15 cellular contexts compared by ENCODE assay signal in the genomic region with DNA sequence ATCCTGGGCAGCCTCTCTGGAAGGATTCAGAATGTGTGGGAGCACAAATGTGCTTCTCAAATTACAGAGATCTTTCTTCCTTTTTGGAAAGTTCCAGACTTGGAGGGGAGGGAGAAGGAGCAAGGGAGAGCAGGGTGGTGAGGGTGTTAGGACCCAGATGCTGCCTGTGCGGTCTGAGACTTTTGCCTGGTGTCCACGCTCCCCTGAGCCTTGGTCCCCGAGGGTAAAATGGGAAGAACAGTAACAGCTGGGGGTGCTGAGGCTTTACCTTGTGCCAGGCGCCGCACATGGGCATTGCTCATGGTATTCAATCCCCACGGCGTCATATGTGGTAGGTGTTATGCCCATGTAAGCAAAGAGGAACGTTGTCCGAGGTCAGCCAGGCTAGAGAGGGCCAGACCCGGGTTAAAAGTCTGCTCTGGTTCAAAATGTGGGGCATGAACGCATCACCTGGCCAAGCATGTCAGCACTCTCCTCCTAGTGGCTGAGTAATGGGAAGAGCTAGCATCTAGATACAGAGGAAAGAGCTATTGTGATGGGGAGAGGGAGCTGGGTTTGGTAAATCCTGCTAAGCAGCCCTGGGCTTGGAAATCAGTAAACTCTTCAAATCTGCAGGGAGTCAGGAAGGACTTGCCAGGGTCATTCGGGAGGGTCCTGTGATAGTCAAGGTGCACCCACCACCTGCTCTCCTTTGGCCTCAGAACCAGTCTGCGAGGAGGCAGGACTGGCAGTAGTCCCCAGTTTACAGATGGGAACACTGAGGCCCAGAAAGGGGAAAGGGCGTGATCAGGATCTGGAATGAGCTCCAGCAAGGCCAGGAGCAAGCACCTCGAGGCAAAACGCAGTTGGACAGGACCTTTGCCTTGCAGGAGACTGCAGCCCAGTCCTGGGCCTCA. TPM values are rescaled to one million over a fixed set of nuclear protein-coding genes. Genes with fewer than 3 reads are reported as not detected.
DNase-seq lines count a peak whose midpoint lies in the region; ATAC-seq, FAIRE-seq and TF ChIP-seq lines count a peak whose summit lies in the region.
"Had no signal": no experiment of that assay in that cellular context is flagged by ENCODE, and none has a peak within 500 bp of the region (broad histone marks: within the 10 kb centered on the region; RNA-seq: fewer than 3 reads in every experiment).

No MANE protein-coding gene starts in this region.

- no peak overlapping the region for H2AFZ ChIP-seq in GM12878 (ENCODE audit: control insufficient read depth, low read depth, low read length)
- H2AFZ ChIP-seq in neural progenitor cell (replicated peaks): no peak overlapping the region

- no peaks in the 10 kb centered on the region for H3K9me3 Mint-ChIP-seq in activated CD4-positive, alpha-beta T cell treated with anti-CD3 and anti-CD28 coated beads, Interleukin-2, amount 10 ng/mL, durations not matched to agents 7 days and 5 days
- H3K9me3 Mint-ChIP-seq in HFFc6 (no peaks in the 10 kb centered on the region), neural progenitor cell (no peaks in the 10 kb centered on the region)
- H3K9me3 Mint-ChIP-seq: neural crest cell had no signal

- intact Hi-C loops in GM12878 (cut with micrococcal nuclease; ENCODE audit: unreplicated experiment): loop anchor here (2.0 to 5.0 kb wide), 2 partner anchors 30 to 87 kb away; no protein-coding TSS in a partner anchor
- intact Hi-C loops in stomach (cut with DNase I; ENCODE audit: low total_unique reads): loop anchor here (10.0 kb wide), 1 partner anchor 270 kb away; no protein-coding TSS in a partner anchor

- H3K4me3 ChIP-seq in GM12878 (0 out of 2 replicates have a peak overlapping the region, but pooled peaks have one; percentile 14), neural progenitor cell (no peak overlapping the region), stomach (no peak overlapping the region), MG63 (no peak overlapping the region)
- H3K4me3 ChIP-seq: lung had no signal

- H3K4me2 ChIP-seq in GM12878 (ENCODE audit: control insufficient read depth, insufficient read depth): peak overlapping the region; percentile 76
- H3K4me2 ChIP-seq in neural progenitor cell: peak overlapping the region; percentile 12

- TF ChIP-seq EP300 in GM12878 (IDR thresholded peaks at IDR 0.05; ENCODE audit: borderline replicate concordance in 1 of 2, control insufficient read depth in 1 of 2, low read depth in 2 of 2, low read length in 2 of 2): no peak
- no peak for TF ChIP-seq EP300 in stomach (IDR thresholded peaks at IDR 0.05)

- peaks cover 52% of the 10 kb centered on the region for H3K4me1 ChIP-seq in GM12878 (ENCODE audit: control insufficient read depth, insufficient read depth, low read length)
- H3K4me1 ChIP-seq in neural progenitor cell: peaks cover 15% of the 10 kb centered on the region
- H3K4me1 ChIP-seq in stomach: peaks cover 23 to 29% (median 29%) of the 10 kb centered on the region in 4 donors

- no peaks in the 10 kb centered on the region for H3K27me3 Mint-ChIP-seq in activated CD4-positive, alpha-beta T cell treated with anti-CD3 and anti-CD28 coated beads, Interleukin-2, amount 10 ng/mL, durations not matched to agents 7 days and 5 days
- H3K27me3 Mint-ChIP-seq in HFFc6 (ENCODE audit: insufficient read depth) (peaks cover 35% of the 10 kb centered on the region), neural progenitor cell (ENCODE audit: insufficient read depth, low read depth) (peaks cover 46% of the 10 kb centered on the region)

- H3K4me1 Mint-ChIP-seq in activated CD4-positive, alpha-beta T cell treated with anti-CD3 and anti-CD28 coated beads, Interleukin-2, amount 10 ng/mL, durations not matched to agents 7 days and 5 days: peaks cover 78% of the 10 kb centered on the region
- H3K4me1 Mint-ChIP-seq in HFFc6 (ENCODE audit: low read depth): peaks cover 15% of the 10 kb centered on the region
- peaks cover 19% of the 10 kb centered on the region for H3K4me1 Mint-ChIP-seq in neural progenitor cell

- SMC1A ChIA-PET in GM12878 (lab: Charles Lee; ENCODE audit: uncharacterized antibody, unreplicated experiment): interaction anchor here (0.8 to 23.9 kb wide), 12 partner anchors 8 to 167 kb away, joined by 3 to 391 read pairs (median 6); no protein-coding TSS in a partner anchor

- H3K27ac ChIP-seq in GM12878 (ENCODE audit: control insufficient read depth, insufficient read depth) (peak overlapping the region; percentile 61), neural progenitor cell (no peak overlapping the region), stomach (no peak overlapping the region)

- POLR2A ChIA-PET in activated CD4-positive, alpha-beta T cell treated with anti-CD3 and anti-CD28 coated beads, Interleukin-2, amount 10 ng/mL, durations not matched to agents 7 days and 5 days (lab: Charles Lee): no interaction called here
- POLR2A ChIA-PET in GM12878 (lab: Charles Lee): interaction anchor here (0.6 to 3.0 kb wide), 15 partner anchors 8 to 307 kb away, joined by 3 to 15 read pairs (median 4); no protein-coding TSS in a partner anchor

- 43% methylated on average over 16 of the region's 16 CpGs for WGBS in GM12878 (ENCODE audit: insufficient coverage, insufficient replicate concordance, low lambda C conversion rate, missing lambda C conversion rate)
- 31 to 48% (median 41%) methylated on average over 16 of the region's 16 CpGs for WGBS in stomach, 5 donors

- peaks cover 50% of the 10 kb centered on the region for H3K36me3 Mint-ChIP-seq in activated CD4-positive, alpha-beta T cell treated with anti-CD3 and anti-CD28 coated beads, Interleukin-2, amount 10 ng/mL, durations not matched to agents 7 days and 5 days (ENCODE audit: low read depth)
- H3K36me3 Mint-ChIP-seq in HFFc6 (ENCODE audit: low read depth) (no peaks in the 10 kb centered on the region), neural progenitor cell (no peaks in the 10 kb centered on the region)
- H3K36me3 Mint-ChIP-seq: brain had no signal

- no peak; the same call in 1 of the 2 replicates for TF ChIP-seq POLR2A in GM12878 (IDR thresholded peaks at IDR 0.05; ENCODE audit: low read depth, low read length)
- TF ChIP-seq POLR2A in stomach (IDR thresholded peaks at IDR 0.05): no peak

- H3K79me2 ChIP-seq in GM12878 (ENCODE audit: control insufficient read depth, insufficient read depth, low read length) (peaks cover 96% of the 10 kb centered on the region), neural progenitor cell (ENCODE audit: low read depth) (no peaks in the 10 kb centered on the region)

- H3K4me3 Mint-ChIP-seq in activated CD4-positive, alpha-beta T cell treated with anti-CD3 and anti-CD28 coated beads, Interleukin-2, amount 10 ng/mL, durations not matched to agents 7 days and 5 days: no peak overlapping the region
- H3K4me3 Mint-ChIP-seq in HFFc6 (no peak overlapping the region), neural progenitor cell (no peak overlapping the region)
- H3K4me3 Mint-ChIP-seq: neural crest cell had no signal

- H3K9ac ChIP-seq in GM12878 (ENCODE audit: control insufficient read depth, insufficient read depth, low read length) (peak overlapping the region; percentile 30; the same call in 1 of the 2 replicates), neural progenitor cell (no peak overlapping the region)

- BruUV-seq in GM12878 (replicated peaks; lab: Mats Ljungman, UMichigan): no TSS peak

- CTCF ChIA-PET in activated CD4-positive, alpha-beta T cell treated with anti-CD3 and anti-CD28 coated beads, Interleukin-2, amount 10 ng/mL, durations not matched to agents 7 days and 5 days (lab: Charles Lee): interaction anchor here (0.5 to 9.2 kb wide), 5 partner anchors 18 to 1016 kb away, joined by 3 to 51 read pairs (median 4); no protein-coding TSS in a partner anchor
- CTCF ChIA-PET in GM12878 (lab: Yijun Ruan, JAX): interaction anchor here (0.7 to 20.9 kb wide), 10 partner anchors 10 to 167 kb away, joined by 3 to 314 read pairs (median 8); no protein-coding TSS in a partner anchor

- TF ChIP-seq CTCF in HFFc6 (IDR thresholded peaks at IDR 0.05): 0 out of 2 replicates have a peak, but pooled peaks have one; percentile 26
- peak in 1 of 3 experiments; percentile 1; a peak in 1 of 6 replicates for TF ChIP-seq CTCF in GM12878 (IDR thresholded peaks at IDR 0.05 in 2 of 3, conservative IDR thresholded peaks at IDR 0.05 in 1 of 3; ENCODE audit: control insufficient read depth in 2 of 3, extremely low read depth in 1 of 3, insufficient read depth in 1 of 3, low read depth in 3 of 3, low read length in 3 of 3)
- TF ChIP-seq CTCF in neural progenitor cell (IDR thresholded peaks at IDR 0.05): no peak
- no peak for TF ChIP-seq CTCF in stomach (IDR thresholded peaks at IDR 0.05)

- H3K27ac Mint-ChIP-seq in activated CD4-positive, alpha-beta T cell treated with anti-CD3 and anti-CD28 coated beads, Interleukin-2, amount 10 ng/mL, durations not matched to agents 7 days and 5 days: peak overlapping the region; percentile 80
- H3K27ac Mint-ChIP-seq in HFFc6: no peak overlapping the region
- H3K27ac Mint-ChIP-seq in neural progenitor cell: no peak overlapping the region
- H3K27ac Mint-ChIP-seq: brain had no signal

- no peak for ATAC-seq in GM12878

- H3K9me3 ChIP-seq in GM12878 (replicated peaks; ENCODE audit: control insufficient read depth, insufficient read depth, low read length) (no peaks in the 10 kb centered on the region), neural progenitor cell (ENCODE audit: low read depth) (no peaks in the 10 kb centered on the region), stomach (no peaks in the 10 kb centered on the region), MG63 (no peaks in the 10 kb centered on the region)

- peaks cover 12% of the 10 kb centered on the region for H3F3A ChIP-seq in neural progenitor cell (ENCODE audit: low read depth)

- RAD21 ChIA-PET in GM12878 (lab: Charles Lee; ENCODE audit: unreplicated experiment): interaction anchor here (1.0 to 7.3 kb wide), 12 partner anchors 8 to 271 kb away, joined by 3 to 99 read pairs (median 12); no protein-coding TSS in a partner anchor

- no peaks in the 10 kb centered on the region for H3K27me3 ChIP-seq in GM12878 (replicated peaks in 1 of 2; ENCODE audit: control insufficient read depth in 2 of 2, insufficient read depth in 2 of 2, low read length in 1 of 2)
- H3K27me3 ChIP-seq in neural progenitor cell: peaks cover 62% of the 10 kb centered on the region
- H3K27me3 ChIP-seq in stomach: peaks cover 30 to 66% (median 54%) of the 10 kb centered on the region in 3 donors
- no peaks in the 10 kb centered on the region for H3K27me3 ChIP-seq in MG63

- in situ Hi-C loops in GM12878 (cut with MboI): no loop called here

- FAIRE-seq in GM12878 (lab: Jason Lieb, UNC): peak; percentile 52

- H4K20me1 ChIP-seq in GM12878 (ENCODE audit: control insufficient read depth, insufficient read depth) (peaks cover 3% of the 10 kb centered on the region; the same call in 1 of the 2 replicates), neural progenitor cell (ENCODE audit: low read depth) (peaks cover 11% of the 10 kb centered on the region)

- no peak for DNase-seq in activated CD4-positive, alpha-beta T cell treated with anti-CD3 and anti-CD28 coated beads, Interleukin-2, amount 10 ng/mL, durations not matched to agents 7 days and 5 days
- no peak for DNase-seq in activated CD4-positive, alpha-beta T cell treated with anti-CD3 and anti-CD28 coated beads for 48 hours
- DNase-seq in HFFc6 (no peak), GM12878 (ENCODE audit: low read depth, low spot score) (no peak), neural progenitor cell (ENCODE audit: low spot score) (no peak), stomach (no peak), OCI-M1 (lab: John Stamatoyannopoulos, UW) (no peak), MG63 (no peak)
- DNase-seq: activated effector memory CD4-positive, alpha-beta T cell treated with anti-CD3 and anti-CD28 coated beads, Interleukin-2, amount 50 U/mL, for 16 hours; NCI-H1930; NCI-H524 treated with DMSO at 0.1 percent for 48 hours; stimulated activated naive CD4-positive, alpha-beta T cell treated with Interleukin-2 at 50 U/mL for 16 hours had no signal

- peaks cover 12 to 27% of the 10 kb centered on the region in 2 experiments for H3K36me3 ChIP-seq in GM12878 (ENCODE audit: control insufficient read depth in 2 of 2, insufficient read depth in 2 of 2, low read length in 1 of 2)
- no peaks in the 10 kb centered on the region for H3K36me3 ChIP-seq in neural progenitor cell
- no peaks in the 10 kb centered on the region for H3K36me3 ChIP-seq in stomach
- no peaks in the 10 kb centered on the region for H3K36me3 ChIP-seq in MG63

- no peak for TF ChIP-seq RAD21 in GM12878 (IDR thresholded peaks at IDR 0.05; ENCODE audit: insufficient read depth, low read depth, low read length)

RNA-seq across cellular contexts. Expression of a gene that starts 4.5 kb away (rescaled TPM):
- total RNA-seq in activated CD4-positive, alpha-beta T cell treated with anti-CD3 and anti-CD28 coated beads, Interleukin-2, amount 10 ng/mL, durations not matched to agents 7 days and 5 days: 100 to 1,000 TPM; 108 to 125 TPM
- not detected for total RNA-seq in HFFc6 (2021; fragmentation: NEBNext Ultra II Directional; extraction: Animal tissue kit (Norgen Biotek cat#: 25700))
- total RNA-seq in GM12878 (2013; cell fraction: nucleolus; rRNA removed): 101 and 106 TPM in 2 replicates
- 25.8 and 33.5 TPM in 2 replicates for total RNA-seq in GM12878 (2014; rRNA removed)
- 18.4 and 19.0 TPM in 2 replicates for total RNA-seq in GM12878 (2014; rRNA removed; fragmentation: Illumina TruSeq; extraction: Trizol)
- 148 and 151 TPM in 2 replicates for total RNA-seq in GM12878 (2021)
- polyA plus RNA-seq in GM12878 (2011; ENCODE audit: low read depth): 44.1 TPM
- polyA plus RNA-seq in GM12878 (2011; rRNA removed): 15.0 and 25.8 TPM in 2 replicates
- polyA plus RNA-seq in GM12878 (2011; cell fraction: cytosol; rRNA removed): 45.6 and 51.9 TPM in 2 replicates
- 72.8 and 112 TPM in 2 replicates for polyA plus RNA-seq in GM12878 (2011; cell fraction: nucleus; rRNA removed)
- 91.6 and 104 TPM in 2 replicates for polyA plus RNA-seq in GM12878 (2012)
- polyA plus RNA-seq in GM12878 (2014; fragmentation: Illumina TruSeq; extraction: Trizol): 48.8 and 61.7 TPM in 2 replicates
- polyA plus RNA-seq in GM12878 (2014; fragmentation: Nextera tagmentation; extraction: Ambion mirVana): 10 to 100 TPM; 21.6 to 26.3 TPM
- polyA plus RNA-seq in GM12878 (2014; rRNA removed): 64.7 and 79.6 TPM in 2 replicates
- polyA plus RNA-seq in GM12878 (2016; fragmentation: Nextera tagmentation; extraction: Ambion mirVana): 10 to 100 TPM; 29.3 to 34.0 TPM
- 20.0 and 31.7 TPM in 2 replicates for polyA minus RNA-seq in GM12878 (2011; rRNA and poly(A)+ RNA removed)
- 30.6 and 47.6 TPM in 2 replicates for polyA minus RNA-seq in GM12878 (2011; cell fraction: cytosol; rRNA and poly(A)+ RNA removed)
- 30.8 and 46.2 TPM in 2 replicates for polyA minus RNA-seq in GM12878 (2011; cell fraction: nucleus; rRNA and poly(A)+ RNA removed)
- 0.09 TPM in 1 of 2 replicates, not detected in the other for total RNA-seq in neural progenitor cell (ENCODE audit: low replicate concordance)
- 1 to 10 TPM in 3 of 5 donors, under 1 TPM in 1, not detected in 1; 0.29 to 6.1 (median 3.2) TPM for total RNA-seq in stomach
- 1 to 10 TPM; 1.5 to 4.0 (median 2.6) TPM for polyA plus RNA-seq in stomach
- total RNA-seq in MG63 (2014; rRNA removed; shearing (Covaris generic); ENCODE audit: low replicate concordance): 4.6 and 5.8 TPM in 2 replicates
